In genomic region chr4:93994175-93994994, GRCh38 we compare ENCODE assay signal across 16 cellular contexts.
DNase-seq lines count a peak whose midpoint lies in the region; ATAC-seq and TF ChIP-seq lines count a peak whose summit lies in the region.
"Had no signal": no experiment of that assay in that cellular context is flagged by ENCODE, and none has a peak within 500 bp of the region (broad histone marks: within the 10 kb centered on the region; RNA-seq: fewer than 3 reads in every experiment).

No MANE protein-coding gene starts in this region.

- TF ChIP-seq CTCF in OCI-LY3 (IDR thresholded peaks at IDR 0.05; ENCODE audit: low read depth, low read length) (no peak), mucosa of descending colon (IDR thresholded peaks at IDR 0.05) (no peak)

- H3K4me1 ChIP-seq in OCI-LY3 (ENCODE audit: low read length) (peaks cover 26% of the 10 kb centered on the region), mucosa of descending colon (ENCODE audit: low read depth) (peaks cover 6% of the 10 kb centered on the region)

- no peaks in the 10 kb centered on the region for H3K27me3 ChIP-seq in OCI-LY3 (ENCODE audit: low read depth, low read length)

- H3K4me3 ChIP-seq in OCI-LY3 (ENCODE audit: low read length) (peak overlapping the region; percentile 57), mucosa of descending colon (no peak overlapping the region)

- no peaks in the 10 kb centered on the region for H3K36me3 ChIP-seq in OCI-LY3 (replicated peaks; ENCODE audit: low read depth, low read length)
- no peaks in the 10 kb centered on the region for H3K36me3 ChIP-seq in mucosa of descending colon (ENCODE audit: low read depth)

- peak overlapping the region; percentile 58 for H3K4me2 ChIP-seq in OCI-LY3 (ENCODE audit: low read length)

- peak overlapping the region; percentile 20 for H3K27ac ChIP-seq in OCI-LY3 (ENCODE audit: low read length)

- H3K9me3 ChIP-seq in OCI-LY3 (ENCODE audit: insufficient read depth, low read length) (no peaks in the 10 kb centered on the region), mucosa of descending colon (no peaks in the 10 kb centered on the region)

- ATAC-seq in GM19351 (IDR thresholded peaks at IDR 0.05; ENCODE audit: unreplicated experiment) (peak; percentile 48), HG02885 (IDR thresholded peaks at IDR 0.05; ENCODE audit: poor library complexity, unreplicated experiment) (peak; percentile 50), mucosa of descending colon (peak; percentile 71)

- no peaks in the 10 kb centered on the region for H3K79me2 ChIP-seq in OCI-LY3 (ENCODE audit: low read length)

- intact Hi-C loops in mucosa of descending colon (cut with DNase I, micrococcal nuclease), result no loop called here

- H4K20me1 ChIP-seq in OCI-LY3 (ENCODE audit: insufficient read depth, low read length), result no peaks in the 10 kb centered on the region

- DNase-seq in mucosa of descending colon (no peak), OCI-M1 (lab: John Stamatoyannopoulos, UW) (no peak), anterior cingulate cortex (lab: John Stamatoyannopoulos, UW) (no peak), RKO (ENCODE audit: low spot score) (no peak)
- DNase-seq: DMS153, GDM1, HCEC 1CT, KG1, MV-4-11, NCI-H1417 treated with DMSO at 0.1 percent for 48 hours, NCI-H1930, NCI-H446, NCI-H526 treated with DMSO at 0.1 percent for 48 hours had no signal

- H3K9ac ChIP-seq in OCI-LY3 (ENCODE audit: low read length), result peak overlapping the region; percentile 2; the same call in 1 of the 2 replicates

- peak overlapping the region; percentile 92 for H2AFZ ChIP-seq in OCI-LY3 (ENCODE audit: low read depth, low read length)
